In genomic region chr6:16464045-16464444, GRCh38 we compare ENCODE assay signal across 19 cellular contexts.
DNase-seq lines count a peak whose midpoint lies in the region; ATAC-seq, FAIRE-seq and TF ChIP-seq lines count a peak whose summit lies in the region.
"Had no signal": no experiment of that assay in that cellular context is flagged by ENCODE, and none has a peak within 500 bp of the region (broad histone marks: within the 10 kb centered on the region; RNA-seq: fewer than 3 reads in every experiment).

No MANE protein-coding gene starts in this region.

- H3K9ac ChIP-seq in HepG2 (ENCODE audit: insufficient read depth, low read depth, low read length), result no peak overlapping the region
- H3K9ac ChIP-seq: BLaER1 treated with 17β-estradiol and CSF1 and Interleukin-3, amounts not matched to agents 10 nM and 100 nM had no signal

- H2AFZ ChIP-seq in HepG2 (ENCODE audit: low read length), result no peak overlapping the region

- no peak overlapping the region for H3K4me3 Mint-ChIP-seq in T-helper 17 cell
- H3K4me3 Mint-ChIP-seq: B cell; CD8-positive, alpha-beta T cell; HFFc6 had no signal

- no peaks in the 10 kb centered on the region for H3K27me3 Mint-ChIP-seq in T-helper 17 cell
- H3K27me3 Mint-ChIP-seq: B cell had no signal

- H3K79me2 ChIP-seq in HepG2 (ENCODE audit: insufficient read depth, low read length), result no peaks in the 10 kb centered on the region

- BruUV-seq in HepG2 (replicated peaks; lab: Mats Ljungman, UMichigan), result no TSS peak

- POLR2A ChIA-PET in HepG2 (lab: Yijun Ruan, JAX), result no interaction called here

- peaks cover 2% of the 10 kb centered on the region for H3K36me3 Mint-ChIP-seq in T-helper 17 cell (ENCODE audit: low read depth)

- peaks cover 0 to 3% of the 10 kb centered on the region in 2 experiments; a peak in 2 of 5 replicates for H3K36me3 ChIP-seq in HepG2 (replicated peaks in 1 of 2; ENCODE audit: control insufficient read depth in 1 of 2, insufficient read depth in 2 of 2, low read length in 2 of 2)
- H3K36me3 ChIP-seq in right lobe of liver, result no peaks in the 10 kb centered on the region

- FAIRE-seq in HepG2 (lab: Jason Lieb, UNC), result no peak
- FAIRE-seq: GM12878 had no signal

- no peak overlapping the region for H3K27ac ChIP-seq in HepG2 (ENCODE audit: extremely low read length, insufficient read depth, low read length)
- no peak overlapping the region for H3K27ac ChIP-seq in right lobe of liver
- peak overlapping the region in 12 of 21 experiments; percentile 26 to 81 (median 59) for H3K27ac ChIP-seq in skin epidermis
- no peak overlapping the region for H3K27ac ChIP-seq in dorsolateral prefrontal cortex
- H3K27ac ChIP-seq: BLaER1 treated with 17β-estradiol and CSF1 and Interleukin-3, amounts not matched to agents 10 nM and 100 nM had no signal

- H3K27ac Mint-ChIP-seq in T-helper 17 cell, result peak overlapping the region; percentile 66
- H3K27ac Mint-ChIP-seq: B cell; CD8-positive, alpha-beta T cell; HFFc6 had no signal

- DNase-seq in HepG2 (ENCODE audit: low spot score) (no peak), right lobe of liver (no peak), T-helper 17 cell (no peak), dorsolateral prefrontal cortex (no peak), NCI-H2029 treated with DMSO at 0.1 percent for 48 hours (lab: John Stamatoyannopoulos, UW) (no peak)
- DNase-seq: 8988T; Calu3; CD8-positive, alpha-beta T cell; DND-41; EL; GOT3; H7; HFFc6 had no signal

- TF ChIP-seq CTCF in HepG2 (CRISPR knock-in tag; IDR thresholded peaks at IDR 0.05) (no peak), right lobe of liver (IDR thresholded peaks at IDR 0.05) (no peak), dorsolateral prefrontal cortex (IDR thresholded peaks at IDR 0.05 in 54 of 56, conservative IDR thresholded peaks at IDR 0.05 in 2 of 56; ENCODE audit: low read depth in 1 of 56, partially characterized antibody in 56 of 56) (no peak)

- WGBS in HepG2 (ENCODE audit: low lambda C conversion rate), result 93% methylated on average over 3 of the region's 3 CpGs
- 96% methylated on average over 3 of the region's 3 CpGs for WGBS in right lobe of liver (ENCODE audit: insufficient coverage, low coverage, low lambda C conversion rate, missing lambda C conversion rate)

- no peak overlapping the region for H3K4me3 ChIP-seq in HepG2 (replicated peaks in 1 of 3; ENCODE audit: insufficient read depth in 1 of 3, low read depth in 2 of 3, low read length in 3 of 3)
- H3K4me3 ChIP-seq in right lobe of liver, result no peak overlapping the region
- H3K4me3 ChIP-seq in skin epidermis, result no peak overlapping the region
- no peak overlapping the region for H3K4me3 ChIP-seq in dorsolateral prefrontal cortex
- H3K4me3 ChIP-seq: BLaER1 treated with 17β-estradiol and CSF1 and Interleukin-3, amounts not matched to agents 10 nM and 100 nM; GM12878 had no signal

- no peak for TF ChIP-seq RAD21 in HepG2 (CRISPR knock-in tag; IDR thresholded peaks at IDR 0.05)

- CTCF ChIA-PET in HepG2 (lab: Yijun Ruan, JAX; ENCODE audit: low intra/inter-chr PET ratio, low total read pairs), result no interaction called here

- intact Hi-C loops in HepG2 (cut with micrococcal nuclease; ENCODE audit: unreplicated experiment), result no loop called here
- intact Hi-C loops in right lobe of liver (cut with DNase I), result no loop called here
- intact Hi-C loops in dorsolateral prefrontal cortex (cut with DNase I), result no loop called here

- in situ Hi-C loops in HepG2 (cut with HindIII; ENCODE audit: extremely low pct_ligation_motif_present, low pct_unique_long_range_greater_than_20kb), result no loop called here

- H3K4me1 ChIP-seq in HepG2 (ENCODE audit: insufficient read depth, low read length) (peaks cover 12% of the 10 kb centered on the region), right lobe of liver (no peaks in the 10 kb centered on the region)
- H3K4me1 ChIP-seq: BLaER1 treated with 17β-estradiol and CSF1 and Interleukin-3, amounts not matched to agents 10 nM and 100 nM had no signal

- H3K4me2 ChIP-seq in HepG2 (ENCODE audit: low read depth, low read length), result no peak overlapping the region
- H3K4me2 ChIP-seq: BLaER1 treated with 17β-estradiol and CSF1 and Interleukin-3, amounts not matched to agents 10 nM and 100 nM had no signal

- H3K9me3 ChIP-seq in HepG2 (ENCODE audit: low read length), result no peaks in the 10 kb centered on the region
- no peaks in the 10 kb centered on the region for H3K9me3 ChIP-seq in right lobe of liver
- no peaks in the 10 kb centered on the region for H3K9me3 ChIP-seq in T-helper 17 cell (ENCODE audit: control insufficient read depth, low read length, poor library complexity, severe bottlenecking)

- no peaks in the 10 kb centered on the region for H4K20me1 ChIP-seq in HepG2 (ENCODE audit: insufficient read depth, low read length)

- no peak for ATAC-seq in HepG2
- no peak for ATAC-seq in right lobe of liver
- no peak for ATAC-seq in T-helper 17 cell
- ATAC-seq in HG03196 (IDR thresholded peaks at IDR 0.05; ENCODE audit: unreplicated experiment), result no peak
- ATAC-seq: CD8-positive, alpha-beta T cell; GM12878; HCT116 had no signal

- no peaks in the 10 kb centered on the region for H3K27me3 ChIP-seq in HepG2 (ENCODE audit: control insufficient read depth in 1 of 2, insufficient read depth in 2 of 2, low read length in 2 of 2)
- no peaks in the 10 kb centered on the region for H3K27me3 ChIP-seq in right lobe of liver
- no peaks in the 10 kb centered on the region for H3K27me3 ChIP-seq in dorsolateral prefrontal cortex
- H3K27me3 ChIP-seq: BLaER1 treated with 17β-estradiol and CSF1 and Interleukin-3, amounts not matched to agents 10 nM and 100 nM had no signal

- no peak for TF ChIP-seq POLR2A in HepG2 (IDR thresholded peaks at IDR 0.05; ENCODE audit: insufficient read depth in 1 of 2, low read depth in 2 of 2, low read length in 2 of 2)
- no peak for TF ChIP-seq POLR2A in right lobe of liver (IDR thresholded peaks at IDR 0.05)

- no peak for TF ChIP-seq EP300 in HepG2 (IDR thresholded peaks at IDR 0.05; ENCODE audit: low read depth in 2 of 2, low read length in 2 of 2)
- no peak for TF ChIP-seq EP300 in HepG2 (CRISPR knock-in tag; IDR thresholded peaks at IDR 0.05; ENCODE audit: borderline replicate concordance)

- peaks cover 17% of the 10 kb centered on the region for H3K4me1 Mint-ChIP-seq in T-helper 17 cell

TF ChIP-seq in HepG2, 621 proteins besides CTCF, POLR2A, EP300 and RAD21:
- no peak for TF ChIP-seq ATM (IDR thresholded peaks at IDR 0.05; ENCODE audit: borderline replicate concordance)
- TF ChIP-seq GATAD1 (CRISPR knock-in tag; IDR thresholded peaks at IDR 0.05), result no peak
- no peak for TF ChIP-seq ATF7 (IDR thresholded peaks at IDR 0.05)
- no peak for TF ChIP-seq ATF7 (CRISPR knock-in tag; IDR thresholded peaks at IDR 0.05)
- no peak for TF ChIP-seq MYPOP (CRISPR knock-in tag; IDR thresholded peaks at IDR 0.05)
- peak; percentile 87 for TF ChIP-seq MAFF (IDR thresholded peaks at IDR 0.05; ENCODE audit: low read depth, low read length)
- no peak for TF ChIP-seq FOXJ3 (CRISPR knock-in tag; IDR thresholded peaks at IDR 0.05; ENCODE audit: borderline replicate concordance)
- peak; percentile 89 to 93 for TF ChIP-seq MAFK (conservative IDR thresholded peaks at IDR 0.05 in 1 of 2, IDR thresholded peaks at IDR 0.05 in 1 of 2; ENCODE audit: low read length in 2 of 2)
- no peak for TF ChIP-seq FOXK1 (CRISPR knock-in tag; IDR thresholded peaks at IDR 0.05; ENCODE audit: borderline replicate concordance, low read depth)
- no peak for TF ChIP-seq ZNF17 (CRISPR knock-in tag; IDR thresholded peaks at IDR 0.05)
- TF ChIP-seq SMARCC2 (IDR thresholded peaks at IDR 0.05), result no peak
- TF ChIP-seq SNRNP70 (IDR thresholded peaks at IDR 0.05; ENCODE audit: low read depth, low read length), result no peak
- no peak for TF ChIP-seq NCOA5 (CRISPR knock-in tag; IDR thresholded peaks at IDR 0.05)
- TF ChIP-seq ZNF430 (CRISPR knock-in tag; IDR thresholded peaks at IDR 0.05), result no peak
- no peak for TF ChIP-seq JUND (CRISPR knock-in tag; IDR thresholded peaks at IDR 0.05)
- no peak for TF ChIP-seq ZBTB49 (CRISPR knock-in tag; IDR thresholded peaks at IDR 0.05; ENCODE audit: borderline replicate concordance)
- TF ChIP-seq ZNF260 (CRISPR knock-in tag; IDR thresholded peaks at IDR 0.05; ENCODE audit: borderline replicate concordance, low read depth), result no peak
- no peak for TF ChIP-seq ZNF816 (CRISPR knock-in tag; IDR thresholded peaks at IDR 0.05; ENCODE audit: borderline replicate concordance)
- no peak for TF ChIP-seq ZFP41 (CRISPR knock-in tag; IDR thresholded peaks at IDR 0.05; ENCODE audit: borderline replicate concordance)
TF ChIP-seq in HepG2: peak in this region for 2.

Comparison
In these comparisons a context has a peak if more than half of its experiments do, and no peak if none do; other contexts are left out.
1. H3K27ac ChIP-seq: peak in skin epidermis (12 of 21); none in HepG2 (single experiment), right lobe of liver (0 of 3) and dorsolateral prefrontal cortex (0 of 59).